Comparison of ENCODE assay signal across 13 cellular contexts in the genomic region with DNA sequence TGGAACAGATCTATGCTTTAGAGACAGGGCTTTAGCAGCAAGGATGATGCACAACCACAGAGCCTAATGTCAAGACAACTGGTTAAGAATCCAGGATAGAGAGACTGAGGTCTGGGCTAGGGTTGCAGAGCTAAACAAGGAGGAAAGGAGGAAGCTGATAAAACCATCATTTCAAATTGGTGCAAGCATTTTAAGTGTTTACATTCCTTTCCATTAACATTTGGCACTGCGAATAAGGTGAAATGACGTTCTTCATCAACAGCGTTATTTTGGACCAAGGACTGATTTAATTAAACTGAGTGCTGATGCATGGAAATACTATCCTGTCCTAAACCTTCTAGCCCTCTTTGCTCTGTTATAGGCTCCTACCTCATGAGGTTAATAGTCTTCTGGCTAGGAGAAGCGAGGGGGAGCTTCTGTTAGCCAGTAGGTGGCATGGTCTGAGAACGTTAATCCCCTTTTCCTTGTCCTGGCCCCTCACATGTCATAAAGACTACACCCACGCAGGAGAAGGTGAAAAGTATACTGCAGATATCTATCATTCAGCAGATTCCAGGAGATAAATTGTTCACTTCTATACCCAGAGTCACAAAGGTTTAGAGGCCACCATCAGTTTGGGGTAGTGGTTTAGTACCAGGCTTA. TPM values are rescaled to one million over a fixed set of nuclear protein-coding genes. Genes with fewer than 3 reads are reported as not detected.
DNase-seq lines count a peak whose midpoint lies in the region; ATAC-seq and TF ChIP-seq lines count a peak whose summit lies in the region.
"Had no signal": no experiment of that assay in that cellular context is flagged by ENCODE, and none has a peak within 500 bp of the region (broad histone marks: within the 10 kb centered on the region; RNA-seq: fewer than 3 reads in every experiment).

No MANE protein-coding gene starts in this region.

- no peak overlapping the region for H3K9ac ChIP-seq in NT2/D1 (ENCODE audit: insufficient read length, low read depth)

- intact Hi-C loops in esophagus muscularis mucosa (cut with DNase I) = no loop called here
- intact Hi-C loops in CD4-positive, alpha-beta memory T cell (cut with micrococcal nuclease) = no loop called here

- POLR2A ChIA-PET in CD4-positive, alpha-beta memory T cell (lab: Charles Lee; ENCODE audit: partially characterized antibody) = no interaction called here

- TF ChIP-seq CTCF in esophagus muscularis mucosa (IDR thresholded peaks at IDR 0.05) = peak; percentile 19 to 37 (median 24)
- TF ChIP-seq CTCF in osteoblast (IDR thresholded peaks at IDR 0.05; ENCODE audit: extremely low read depth, low read depth, low read length) = peak; percentile 19

- no peak for TF ChIP-seq EP300 in esophagus muscularis mucosa (IDR thresholded peaks at IDR 0.05)

- no peak for TF ChIP-seq POLR2A in esophagus muscularis mucosa (IDR thresholded peaks at IDR 0.05; ENCODE audit: low read depth)

- H3K4me1 ChIP-seq in NT2/D1 (ENCODE audit: insufficient read depth, insufficient read length) (peaks cover 3% of the 10 kb centered on the region), esophagus muscularis mucosa (peaks cover 0 to 10% (median 7%) of the 10 kb centered on the region in 4 donors), osteoblast (ENCODE audit: insufficient read depth, low read length) (no peaks in the 10 kb centered on the region)
- H3K4me1 ChIP-seq in CD4-positive, alpha-beta memory T cell (ENCODE audit: insufficient read depth, low read length) = no peaks in the 10 kb centered on the region

- H3K79me2 ChIP-seq in osteoblast (ENCODE audit: insufficient read depth, low read length) = no peaks in the 10 kb centered on the region

- no peak overlapping the region for H3K4me3 ChIP-seq in NT2/D1 (ENCODE audit: insufficient read length, low read depth)
- H3K4me3 ChIP-seq in esophagus muscularis mucosa = no peak overlapping the region
- no peak overlapping the region for H3K4me3 ChIP-seq in osteoblast (ENCODE audit: insufficient read depth, low read length)
- H3K4me3 ChIP-seq in CD4-positive, alpha-beta memory T cell (ENCODE audit: low read length in 2 of 2) = no peak overlapping the region

- H3K27me3 ChIP-seq in NT2/D1 (ENCODE audit: insufficient read depth, insufficient read length) (no peaks in the 10 kb centered on the region), esophagus muscularis mucosa (no peaks in the 10 kb centered on the region), osteoblast (ENCODE audit: insufficient read depth, low read length) (peaks cover 3% of the 10 kb centered on the region)
- H3K27me3 ChIP-seq in CD4-positive, alpha-beta memory T cell (ENCODE audit: insufficient read depth, low read length) = no peaks in the 10 kb centered on the region

- CTCF ChIA-PET in CD4-positive, alpha-beta memory T cell (lab: Charles Lee; ENCODE audit: partially characterized antibody) = no interaction called here

- DNase-seq in DMS 273 (lab: John Stamatoyannopoulos, UW; ENCODE audit: unreplicated experiment) = peak; percentile 38
- DNase-seq in DMS 273 treated with DMSO at 0.1 percent for 48 hours (lab: John Stamatoyannopoulos, UW) = no peak
- DNase-seq in NT2/D1 (ENCODE audit: low read depth, low spot score) = peak; percentile 30
- DNase-seq in esophagus muscularis mucosa (ENCODE audit: extremely low spot score) = no peak
- DNase-seq in osteoblast (ENCODE audit: insufficient read length, low spot score, missing footprints) = no peak
- DNase-seq in CD4-positive, alpha-beta memory T cell = no peak
- DNase-seq: activated CD8-positive, alpha-beta memory T cell treated with anti-CD3 and anti-CD28 coated beads, Interleukin-2, amount 50 U/mL, for 4 hours; effector CD4-positive, alpha-beta T cell; T1000 had no signal

- H3K9me3 Mint-ChIP-seq in CD4-positive, alpha-beta memory T cell = peaks cover 0 to 2% (median 0%) of the 10 kb centered on the region in 8 donors
- H3K9me3 Mint-ChIP-seq: nephron had no signal

- H3K27ac ChIP-seq in esophagus muscularis mucosa (replicated peaks in 1 of 4) (no peak overlapping the region), osteoblast (ENCODE audit: low read depth, low read length) (no peak overlapping the region)
- no peak overlapping the region for H3K27ac ChIP-seq in CD4-positive, alpha-beta memory T cell (ENCODE audit: low read depth, low read length)
- H3K27ac ChIP-seq: 22Rv1 had no signal

- H3K27ac Mint-ChIP-seq in CD4-positive, alpha-beta memory T cell = no peak overlapping the region
- H3K27ac Mint-ChIP-seq: nephron had no signal

- no peaks in the 10 kb centered on the region for H4K20me1 ChIP-seq in osteoblast (ENCODE audit: insufficient read depth, low read length)

- peaks cover 0 to 4% (median 0%) of the 10 kb centered on the region in 4 donors for H3K4me1 Mint-ChIP-seq in CD4-positive, alpha-beta memory T cell
- H3K4me1 Mint-ChIP-seq: nephron had no signal

- no peaks in the 10 kb centered on the region for H3K36me3 ChIP-seq in NT2/D1 (ENCODE audit: insufficient read depth, insufficient read length, low read length)
- no peaks in the 10 kb centered on the region for H3K36me3 ChIP-seq in esophagus muscularis mucosa
- H3K36me3 ChIP-seq in osteoblast (ENCODE audit: insufficient read depth, low read length) = no peaks in the 10 kb centered on the region
- no peaks in the 10 kb centered on the region for H3K36me3 ChIP-seq in CD4-positive, alpha-beta memory T cell (ENCODE audit: insufficient read depth, low read length)

- H3K4me3 Mint-ChIP-seq in CD4-positive, alpha-beta memory T cell = no peak overlapping the region
- H3K4me3 Mint-ChIP-seq: nephron had no signal

- no peak overlapping the region for H3K4me2 ChIP-seq in osteoblast (ENCODE audit: insufficient read depth, low read length)

- no peak for ATAC-seq in GM21786 (IDR thresholded peaks at IDR 0.05; ENCODE audit: unreplicated experiment)
- ATAC-seq in HG03045 (IDR thresholded peaks at IDR 0.05; ENCODE audit: unreplicated experiment) = no peak

- H3K9me3 ChIP-seq in NT2/D1 (ENCODE audit: insufficient read depth, low read length) = no peaks in the 10 kb centered on the region
- H3K9me3 ChIP-seq in esophagus muscularis mucosa = no peaks in the 10 kb centered on the region
- no peaks in the 10 kb centered on the region for H3K9me3 ChIP-seq in osteoblast (ENCODE audit: low read depth, low read length)
- H3K9me3 ChIP-seq in CD4-positive, alpha-beta memory T cell (ENCODE audit: control insufficient read depth in 1 of 2, low read length in 2 of 2) = no peaks in the 10 kb centered on the region

- H3K27me3 Mint-ChIP-seq in CD4-positive, alpha-beta memory T cell = peaks cover 15 to 17% of the 10 kb centered on the region in 2 donors

- H3K36me3 Mint-ChIP-seq in CD4-positive, alpha-beta memory T cell = no peaks in the 10 kb centered on the region

- WGBS in esophagus muscularis mucosa = 47% methylated on average over 6 of the region's 6 CpGs

- no peak overlapping the region for H2AFZ ChIP-seq in osteoblast (ENCODE audit: low read length)

RNA-seq across cellular contexts. Expression of gene C1orf21, which starts 7.6 kb away (rescaled TPM):
- total RNA-seq in esophagus muscularis mucosa = 10 to 100 TPM; 39.5 to 91.7 (median 58.8) TPM
- 17.0 and 25.0 TPM in 2 replicates for total RNA-seq in osteoblast
- total RNA-seq in CD4-positive, alpha-beta memory T cell = under 1 TPM; 0.61 to 0.80 TPM
- under 1 TPM; 0.20 to 0.48 TPM for polyA plus RNA-seq in CD4-positive, alpha-beta memory T cell

Comparison
In these comparisons a context has a peak if more than half of its experiments do, and no peak if none do; other contexts are left out.
1. DNase-seq: peak in DMS 273 (single experiment) and NT2/D1 (single experiment); none in DMS 273 treated with DMSO at 0.1 percent for 48 hours (single experiment), esophagus muscularis mucosa (single experiment), osteoblast (single experiment) and CD4-positive, alpha-beta memory T cell (0 of 5).